39 cellular contexts compared by ENCODE assay signal in genomic region chr12:130146532-130146931, GRCh38. TPM values are rescaled to one million over a fixed set of nuclear protein-coding genes. Genes with fewer than 3 reads are reported as not detected.
"Had no signal": no experiment of that assay in that cellular context is flagged by ENCODE, and none has a peak within 500 bp of the region (broad histone marks: within the 10 kb centered on the region; RNA-seq: fewer than 3 reads in every experiment).

No MANE protein-coding gene starts in this region.

- H3K9me3 ChIP-seq: MG63 had no signal

- H3K4me3 ChIP-seq: MG63 had no signal

- H3K36me3 ChIP-seq: MG63 had no signal

- DNase-seq: Karpas-422, Kasumi-1, MM.1S, MV-4-11, NCI-H1048, NCI-H1092, NCI-H1092 treated with DMSO at 0.1 percent for 48 hours, NCI-H1105, NCI-H1105 treated with DMSO at 0.1 percent for 48 hours, NCI-H1417, NCI-H1417 treated with DMSO at 0.1 percent for 48 hours, NCI-H1436, NCI-H1436 treated with DMSO at 0.1 percent for 48 hours, NCI-H146, NCI-H1694, NCI-H1694 treated with DMSO at 0.1 percent for 48 hours, NCI-H187, NCI-H187 treated with DMSO at 0.1 percent for 48 hours, NCI-H1930, NCI-H2029, NCI-H2029 treated with DMSO at 0.1 percent for 48 hours, NCI-H2081, NCI-H2081 treated with DMSO at 0.1 percent for 48 hours, NCI-H2107, NCI-H2171, NCI-H2171 treated with DMSO at 0.1 percent for 48 hours, NCI-H2227 treated with DMSO at 0.1 percent for 48 hours, NCI-H226, NCI-H345, NCI-H446, NCI-H446 treated with DMSO at 0.1 percent for 48 hours, NCI-H510A, NCI-H510A treated with DMSO at 0.1 percent for 48 hours, NCI-H524 had no signal

RNA-seq across cellular contexts. Expression of gene FZD10, which starts 15.7 kb away (rescaled TPM):
- total RNA-seq: LHCN-M2, M059J, MCF 10A, NCI-H460 had no signal
